21 cellular contexts compared by ENCODE assay signal in genomic region chr6:39527792-39528564, GRCh38.
DNase-seq lines count a peak whose midpoint lies in the region; ATAC-seq, FAIRE-seq and TF ChIP-seq lines count a peak whose summit lies in the region.
"Had no signal": no experiment of that assay in that cellular context is flagged by ENCODE, and none has a peak within 500 bp of the region (broad histone marks: within the 10 kb centered on the region; RNA-seq: fewer than 3 reads in every experiment).

No MANE protein-coding gene starts in this region.

- H3K27ac ChIP-seq in IMR-90 (ENCODE audit: insufficient read depth, low read length) (no peak overlapping the region), GM12878 (ENCODE audit: control insufficient read depth, insufficient read depth) (no peak overlapping the region)
- H3K27ac ChIP-seq: BLaER1 treated with 17β-estradiol and CSF1 and Interleukin-3, amounts not matched to agents 10 nM and 100 nM had no signal

- no peak for FAIRE-seq in GM12878 (lab: Jason Lieb, UNC)
- FAIRE-seq: GM12892 had no signal

- H3K9ac ChIP-seq in IMR-90 (ENCODE audit: low read depth, low read length): no peak overlapping the region
- no peak overlapping the region for H3K9ac ChIP-seq in GM12878 (ENCODE audit: control insufficient read depth, insufficient read depth, low read length)
- H3K9ac ChIP-seq: BLaER1 treated with 17β-estradiol and CSF1 and Interleukin-3, amounts not matched to agents 10 nM and 100 nM had no signal

- no peaks in the 10 kb centered on the region for H3K27me3 ChIP-seq in IMR-90 (ENCODE audit: control insufficient read depth, insufficient read depth, low read length)
- H3K27me3 ChIP-seq in GM12878 (replicated peaks in 1 of 2; ENCODE audit: control insufficient read depth in 2 of 2, insufficient read depth in 2 of 2, low read length in 1 of 2): no peaks in the 10 kb centered on the region
- H3K27me3 ChIP-seq: BE2C; BLaER1 treated with 17β-estradiol and CSF1 and Interleukin-3, amounts not matched to agents 10 nM and 100 nM had no signal

- CTCF ChIA-PET in IMR-90 (lab: Yijun Ruan, JAX): no interaction called here
- CTCF ChIA-PET in GM12878 (lab: Yijun Ruan, JAX): interaction anchor here (0.7 to 1.3 kb wide), 2 partner anchors 75 to 76 kb away, joined by 3 to 4 read pairs; no protein-coding TSS in a partner anchor
- CTCF ChIA-PET in activated CD8-positive, alpha-beta T cell treated with anti-CD3 and anti-CD28 coated beads, Interleukin-2, amount 10 ng/mL, durations not matched to agents 7 days and 5 days (lab: Charles Lee): no interaction called here

- H2AFZ ChIP-seq in IMR-90 (replicated peaks; ENCODE audit: low read length, poor library complexity): no peak overlapping the region
- H2AFZ ChIP-seq in GM12878 (ENCODE audit: control insufficient read depth, low read depth, low read length): no peak overlapping the region
- H2AFZ ChIP-seq: GM23338 had no signal

- ATAC-seq in IMR-90 (ENCODE audit: low read depth) (no peak), GM12878 (no peak), omental fat pad (ENCODE audit: low FRiP score) (no peak)
- ATAC-seq in activated CD8-positive, alpha-beta T cell treated with anti-CD3 and anti-CD28 coated beads, Interleukin-2, amount 10 ng/mL, durations not matched to agents 7 days and 5 days: no peak
- ATAC-seq: GM23338, HCT116 had no signal

- H3K36me3 Mint-ChIP-seq in activated CD8-positive, alpha-beta T cell treated with anti-CD3 and anti-CD28 coated beads, Interleukin-2, amount 10 ng/mL, durations not matched to agents 7 days and 5 days (ENCODE audit: low read depth): no peaks in the 10 kb centered on the region
- H3K36me3 Mint-ChIP-seq: CD14-positive monocyte had no signal

- H3K79me1 ChIP-seq in IMR-90 (ENCODE audit: low read depth in 1 of 2, low read length in 2 of 2): no peaks in the 10 kb centered on the region

- H3K9me1 ChIP-seq in IMR-90 (ENCODE audit: insufficient read depth, low read length): no peaks in the 10 kb centered on the region

- H4K91ac ChIP-seq in IMR-90 (ENCODE audit: insufficient read depth, low read depth, low read length): no peak overlapping the region

- no peak overlapping the region for H3K4me3 Mint-ChIP-seq in activated CD8-positive, alpha-beta T cell treated with anti-CD3 and anti-CD28 coated beads, Interleukin-2, amount 10 ng/mL, durations not matched to agents 7 days and 5 days
- H3K4me3 Mint-ChIP-seq: CD14-positive monocyte; CD4-positive, alpha-beta T cell; CD8-positive, alpha-beta memory T cell; GM23338; H9; HFFc6 had no signal

- no peak overlapping the region for H3K27ac Mint-ChIP-seq in activated CD8-positive, alpha-beta T cell treated with anti-CD3 and anti-CD28 coated beads, Interleukin-2, amount 10 ng/mL, durations not matched to agents 7 days and 5 days
- H3K27ac Mint-ChIP-seq: CD4-positive, alpha-beta T cell; CD8-positive, alpha-beta memory T cell; GM23338; HFFc6 had no signal

- no TSS peak for BruUV-seq in IMR-90 (replicated peaks; lab: Mats Ljungman, UMichigan)
- no TSS peak for BruUV-seq in GM12878 (replicated peaks; lab: Mats Ljungman, UMichigan)

- no peak overlapping the region for H2AK5ac ChIP-seq in IMR-90 (ENCODE audit: low read depth, low read length)

- H4K20me1 ChIP-seq in IMR-90 (ENCODE audit: insufficient read depth, low read length) (no peaks in the 10 kb centered on the region), GM12878 (ENCODE audit: control insufficient read depth, insufficient read depth) (no peaks in the 10 kb centered on the region)
- H4K20me1 ChIP-seq: BLaER1 treated with 17β-estradiol and CSF1 and Interleukin-3, amounts not matched to agents 10 nM and 100 nM had no signal

- H3K18ac ChIP-seq in IMR-90 (ENCODE audit: low read depth, low read length): no peak overlapping the region

- no peak overlapping the region for H2AK9ac ChIP-seq in IMR-90 (replicated peaks; ENCODE audit: low read depth, low read length, poor library complexity)

- TF ChIP-seq POLR2A in IMR-90 (IDR thresholded peaks at IDR 0.05; ENCODE audit: low read depth, low read length) (no peak), GM12878 (IDR thresholded peaks at IDR 0.05; ENCODE audit: low read depth, low read length) (no peak)

- DNase-seq in AG10803 (ENCODE audit: low read depth) (peak; percentile 12), IMR-90 (no peak), GM12878 (ENCODE audit: low read depth, low spot score) (no peak), glomerular visceral epithelial cell (ENCODE audit: extremely low spot score) (no peak), omental fat pad (ENCODE audit: low spot score) (no peak)
- no peak for DNase-seq in activated CD8-positive, alpha-beta T cell treated with anti-CD3 and anti-CD28 coated beads, Interleukin-2, amount 10 ng/mL, durations not matched to agents 7 days and 5 days
- DNase-seq: AML-193; BE2C; Calu3; CD4-positive, alpha-beta T cell; CD8-positive, alpha-beta memory T cell; DMS53; DMS79 treated with DMSO at 0.1 percent for 48 hours; GF-D8; H9; HFFc6 had no signal

- no peaks in the 10 kb centered on the region for H3K4me1 ChIP-seq in IMR-90 (ENCODE audit: control insufficient read depth, insufficient read depth, low read length)
- H3K4me1 ChIP-seq in GM12878 (ENCODE audit: control insufficient read depth, insufficient read depth, low read length): peaks cover 9% of the 10 kb centered on the region
- H3K4me1 ChIP-seq: BE2C had no signal

- H4K5ac ChIP-seq in IMR-90 (ENCODE audit: low read depth, low read length): no peak overlapping the region

- no peak overlapping the region for H2BK120ac ChIP-seq in IMR-90 (ENCODE audit: low read depth, low read length)

- TF ChIP-seq RAD21 in IMR-90 (IDR thresholded peaks at IDR 0.05; ENCODE audit: low read length): no peak
- TF ChIP-seq RAD21 in GM12878 (IDR thresholded peaks at IDR 0.05; ENCODE audit: insufficient read depth, low read depth, low read length): no peak

- in situ Hi-C loops in IMR-90 (cut with MboI; ENCODE audit: low sequenced_read_pairs) (no loop called here), GM12878 (cut with MboI) (no loop called here)

- no peak overlapping the region for H2BK20ac ChIP-seq in IMR-90 (ENCODE audit: low read depth, low read length)

- no peak overlapping the region for H2BK15ac ChIP-seq in IMR-90 (ENCODE audit: low read depth, low read length)

- no peak overlapping the region for H3K14ac ChIP-seq in IMR-90 (replicated peaks; ENCODE audit: low read depth, low read length)

- H4K8ac ChIP-seq in IMR-90 (ENCODE audit: low read depth in 2 of 2, low read length in 2 of 2): no peak overlapping the region

- H3K9me3 Mint-ChIP-seq in activated CD8-positive, alpha-beta T cell treated with anti-CD3 and anti-CD28 coated beads, Interleukin-2, amount 10 ng/mL, durations not matched to agents 7 days and 5 days (ENCODE audit: insufficient read depth): peaks cover 3% of the 10 kb centered on the region
- H3K9me3 Mint-ChIP-seq: CD8-positive, alpha-beta memory T cell had no signal

- H3K56ac ChIP-seq in IMR-90 (ENCODE audit: extremely low read depth, insufficient read depth, low read length): no peak overlapping the region

- POLR2A ChIA-PET in IMR-90 (lab: Charles Lee; ENCODE audit: unreplicated experiment): no interaction called here
- POLR2A ChIA-PET in GM12878 (lab: Charles Lee): no interaction called here
- POLR2A ChIA-PET in activated CD8-positive, alpha-beta T cell treated with anti-CD3 and anti-CD28 coated beads, Interleukin-2, amount 10 ng/mL, durations not matched to agents 7 days and 5 days (lab: Charles Lee): no interaction called here

- SMC1A ChIA-PET in GM12878 (lab: Charles Lee; ENCODE audit: uncharacterized antibody, unreplicated experiment): interaction anchor here (0.7 to 3.3 kb wide), 5 partner anchors 11 to 121 kb away, joined by 3 to 19 read pairs (median 3); no protein-coding TSS in a partner anchor

- dilution Hi-C loops in IMR-90 (cut with HindIII; ENCODE audit: low sequenced_read_pairs, unreplicated experiment): no loop called here

- no CpG with 5 or more reads among the region's 2 CpGs for WGBS in IMR-90 (ENCODE audit: extremely low coverage in 2 of 2, insufficient read length in 1 of 2), 2 experiments
- 45% methylated on average over 2 of the region's 2 CpGs for WGBS in GM12878 (ENCODE audit: insufficient coverage, insufficient replicate concordance, low lambda C conversion rate, missing lambda C conversion rate)

- H3K9me3 ChIP-seq in IMR-90 (ENCODE audit: control insufficient read depth, insufficient read depth, low read length): 0 out of 2 replicates have a peak, but pooled peaks cover 3% of the 10 kb centered on the region
- peaks cover 2% of the 10 kb centered on the region; the same call in 1 of the 3 replicates for H3K9me3 ChIP-seq in GM12878 (replicated peaks; ENCODE audit: control insufficient read depth, insufficient read depth, low read length)
- H3K9me3 ChIP-seq: BE2C had no signal

- H3K36me3 ChIP-seq in IMR-90 (ENCODE audit: control insufficient read depth, insufficient read depth, low read length): no peaks in the 10 kb centered on the region
- H3K36me3 ChIP-seq in GM12878 (ENCODE audit: control insufficient read depth in 2 of 2, insufficient read depth in 2 of 2, low read length in 1 of 2): no peaks in the 10 kb centered on the region
- H3K36me3 ChIP-seq: BE2C; BLaER1 treated with 17β-estradiol and CSF1 and Interleukin-3, amounts not matched to agents 10 nM and 100 nM had no signal

- no peak overlapping the region for H2BK5ac ChIP-seq in IMR-90 (ENCODE audit: low read depth, low read length, poor library complexity, severe bottlenecking)

- intact Hi-C loops in IMR-90 (cut with micrococcal nuclease): no loop called here
- intact Hi-C loops in GM12878 (cut with micrococcal nuclease; ENCODE audit: unreplicated experiment): no loop called here

- peaks cover 4% of the 10 kb centered on the region for H3K4me1 Mint-ChIP-seq in activated CD8-positive, alpha-beta T cell treated with anti-CD3 and anti-CD28 coated beads, Interleukin-2, amount 10 ng/mL, durations not matched to agents 7 days and 5 days (ENCODE audit: low read depth)
- H3K4me1 Mint-ChIP-seq: CD8-positive, alpha-beta memory T cell had no signal

- H3K79me2 ChIP-seq in GM12878 (ENCODE audit: control insufficient read depth, insufficient read depth, low read length): no peaks in the 10 kb centered on the region

- H3K4me3 ChIP-seq in AG10803 (ENCODE audit: low read length) (no peak overlapping the region), IMR-90 (ENCODE audit: insufficient read depth, low read depth, low read length) (no peak overlapping the region), GM12878 (no peak overlapping the region)
- H3K4me3 ChIP-seq: BLaER1 treated with 17β-estradiol and CSF1 and Interleukin-3, amounts not matched to agents 10 nM and 100 nM; GM23338 had no signal

- H3K4ac ChIP-seq in IMR-90 (ENCODE audit: low read depth, low read length): no peak overlapping the region

- TF ChIP-seq CTCF in AG10803 (conservative IDR thresholded peaks at IDR 0.05; ENCODE audit: low read length) (no peak), IMR-90 (conservative IDR thresholded peaks at IDR 0.05; ENCODE audit: low read depth, low read length) (no peak), GM12878 (IDR thresholded peaks at IDR 0.05 in 2 of 3, conservative IDR thresholded peaks at IDR 0.05 in 1 of 3; ENCODE audit: control insufficient read depth in 2 of 3, extremely low read depth in 1 of 3, insufficient read depth in 1 of 3, low read depth in 3 of 3, low read length in 3 of 3) (no peak), omental fat pad (IDR thresholded peaks at IDR 0.05) (no peak)

- RAD21 ChIA-PET in GM12878 (lab: Charles Lee; ENCODE audit: unreplicated experiment): no interaction called here

- TF ChIP-seq EP300 in GM12878 (IDR thresholded peaks at IDR 0.05; ENCODE audit: borderline replicate concordance in 1 of 2, control insufficient read depth in 1 of 2, low read depth in 2 of 2, low read length in 2 of 2): no peak

- H3K27me3 Mint-ChIP-seq in activated CD8-positive, alpha-beta T cell treated with anti-CD3 and anti-CD28 coated beads, Interleukin-2, amount 10 ng/mL, durations not matched to agents 7 days and 5 days (ENCODE audit: low read depth): peaks cover 3% of the 10 kb centered on the region

- no peak overlapping the region for H3K23ac ChIP-seq in IMR-90 (ENCODE audit: low read depth, low read length)

- no peak overlapping the region for H3K4me2 ChIP-seq in IMR-90 (ENCODE audit: low read depth, low read length)
- no peak overlapping the region for H3K4me2 ChIP-seq in GM12878 (ENCODE audit: control insufficient read depth, insufficient read depth)
- H3K4me2 ChIP-seq: BLaER1 treated with 17β-estradiol and CSF1 and Interleukin-3, amounts not matched to agents 10 nM and 100 nM; GM23338 had no signal
